18 cellular contexts compared by ENCODE assay signal in genomic region chr5:13510616-13511015, GRCh38.
DNase-seq lines count a peak whose midpoint lies in the region; ATAC-seq and TF ChIP-seq lines count a peak whose summit lies in the region.
"Had no signal": no experiment of that assay in that cellular context is flagged by ENCODE, and none has a peak within 500 bp of the region (broad histone marks: within the 10 kb centered on the region; RNA-seq: fewer than 3 reads in every experiment).

No MANE protein-coding gene starts in this region.

- no peaks in the 10 kb centered on the region for H3K36me3 ChIP-seq in smooth muscle cell (ENCODE audit: low read depth)
- no peaks in the 10 kb centered on the region for H3K36me3 ChIP-seq in CD8-positive, alpha-beta memory T cell (ENCODE audit: insufficient read depth, low read length)
- H3K36me3 ChIP-seq: HAP-1, MG63 had no signal

- H3K9ac ChIP-seq in smooth muscle cell (ENCODE audit: low read depth) = no peak overlapping the region

- H3K4me1 Mint-ChIP-seq in CD8-positive, alpha-beta memory T cell = no peaks in the 10 kb centered on the region

- H3K27me3 Mint-ChIP-seq in CD8-positive, alpha-beta memory T cell = peaks cover 0 to 2% of the 10 kb centered on the region in 2 donors

- no peak overlapping the region for H3K4me3 ChIP-seq in smooth muscle cell
- no peak overlapping the region for H3K4me3 ChIP-seq in CD8-positive, alpha-beta memory T cell (ENCODE audit: low read length)
- H3K4me3 ChIP-seq: HAP-1, MG63 had no signal

- peaks cover 8% of the 10 kb centered on the region for H3K4me1 ChIP-seq in smooth muscle cell (ENCODE audit: low read depth)
- H3K4me1 ChIP-seq in CD8-positive, alpha-beta memory T cell (ENCODE audit: insufficient read depth, low read length) = no peaks in the 10 kb centered on the region
- H3K4me1 ChIP-seq: HAP-1 had no signal

- no peaks in the 10 kb centered on the region for H3K79me2 ChIP-seq in smooth muscle cell (ENCODE audit: low read depth)

- H2AFZ ChIP-seq in smooth muscle cell (ENCODE audit: low read depth) = no peak overlapping the region

- DNase-seq in HT-29 (ENCODE audit: low spot score) (peak; percentile 44), RPMI7951 (ENCODE audit: low read depth) (peak; percentile 85), smooth muscle cell (lab: John Stamatoyannopoulos, UW; ENCODE audit: unreplicated experiment) (no peak), dedifferentiated amniotic fluid mesenchymal stem cell (ENCODE audit: extremely low spot score) (no peak)
- DNase-seq in CD8-positive, alpha-beta memory T cell = no peak
- DNase-seq: EL, KG1, MG63, NCI-H1092, NCI-H146, NCI-H510A, NCI-H774, SHP77 had no signal

- H3K4me3 Mint-ChIP-seq in CD8-positive, alpha-beta memory T cell = no peak overlapping the region

- WGBS in smooth muscle cell (ENCODE audit: low lambda C conversion rate) = 22% methylated on average over 4 of the region's 4 CpGs

- POLR2A ChIA-PET in CD8-positive, alpha-beta memory T cell (lab: Charles Lee) = no interaction called here

- H4K20me1 ChIP-seq in smooth muscle cell (ENCODE audit: low read depth) = no peaks in the 10 kb centered on the region

- CTCF ChIA-PET in CD8-positive, alpha-beta memory T cell (lab: Charles Lee) = no interaction called here

- no peaks in the 10 kb centered on the region for H3K36me3 Mint-ChIP-seq in CD8-positive, alpha-beta memory T cell

- peaks cover 18% of the 10 kb centered on the region for H3K27me3 ChIP-seq in smooth muscle cell (ENCODE audit: low read depth)
- no peaks in the 10 kb centered on the region for H3K27me3 ChIP-seq in CD8-positive, alpha-beta memory T cell (ENCODE audit: insufficient read depth, low read length, poor library complexity, severe bottlenecking)
- H3K27me3 ChIP-seq: MG63 had no signal

- H3K9me3 Mint-ChIP-seq in CD8-positive, alpha-beta memory T cell = peaks cover 0 to 6% (median 1%) of the 10 kb centered on the region in 5 donors

- H3K27ac Mint-ChIP-seq in CD8-positive, alpha-beta memory T cell = no peak overlapping the region

- no peaks in the 10 kb centered on the region for H3K9me3 ChIP-seq in smooth muscle cell (replicated peaks; ENCODE audit: low read depth)
- no peaks in the 10 kb centered on the region for H3K9me3 ChIP-seq in CD8-positive, alpha-beta memory T cell (ENCODE audit: low read length)
- H3K9me3 ChIP-seq: HAP-1, MG63 had no signal

- peak overlapping the region; percentile 70 for H3K4me2 ChIP-seq in smooth muscle cell

- H3F3A ChIP-seq in smooth muscle cell (ENCODE audit: low read depth) = peaks cover 3% of the 10 kb centered on the region

- TF ChIP-seq CTCF in smooth muscle cell (IDR thresholded peaks at IDR 0.05; ENCODE audit: borderline replicate concordance, insufficient read depth, poor library complexity, severe bottlenecking) = no peak

- peak overlapping the region; percentile 54 for H3K27ac ChIP-seq in smooth muscle cell (ENCODE audit: low read depth)
- no peak overlapping the region for H3K27ac ChIP-seq in CD8-positive, alpha-beta memory T cell (ENCODE audit: low read depth, low read length)
- H3K27ac ChIP-seq: HL-60 had no signal

- ATAC-seq in esophagus mucosa = peak; percentile 94
- ATAC-seq in HG03108 (IDR thresholded peaks at IDR 0.05; ENCODE audit: unreplicated experiment) = no peak
- ATAC-seq: SK-N-SH treated with all-trans-retinoic acid at 6 μM for 48 hours had no signal

Comparison
In these comparisons a context has a peak if more than half of its experiments do, and no peak if none do; other contexts are left out.
1. DNase-seq: peak in HT-29 (single experiment) and RPMI7951 (single experiment); none in smooth muscle cell (single experiment), dedifferentiated amniotic fluid mesenchymal stem cell (single experiment) and CD8-positive, alpha-beta memory T cell (0 of 5).